ENCODE assay signal across 11 cellular contexts in genomic region chr9:93592389-93593021, GRCh38. TPM values are rescaled to one million over a fixed set of nuclear protein-coding genes. Genes with fewer than 3 reads are reported as not detected.
DNase-seq lines count a peak whose midpoint lies in the region; ATAC-seq and TF ChIP-seq lines count a peak whose summit lies in the region.
"Had no signal": no experiment of that assay in that cellular context is flagged by ENCODE, and none has a peak within 500 bp of the region (broad histone marks: within the 10 kb centered on the region; RNA-seq: fewer than 3 reads in every experiment).

No MANE protein-coding gene starts in this region.

- H3K4me3 ChIP-seq in Karpas-422 (ENCODE audit: low read length) (no peak overlapping the region), choroid plexus epithelial cell (ENCODE audit: low read depth, low read length) (no peak overlapping the region)
- H3K4me3 ChIP-seq: gastroesophageal sphincter had no signal

- H3K27ac ChIP-seq in Karpas-422 (ENCODE audit: low read length), result no peak overlapping the region

- no peak overlapping the region for H2AFZ ChIP-seq in Karpas-422 (ENCODE audit: low read length)

- H3K79me2 ChIP-seq in Karpas-422 (ENCODE audit: low read length), result peaks cover 94% of the 10 kb centered on the region

- no peaks in the 10 kb centered on the region for H3K9me3 ChIP-seq in Karpas-422 (ENCODE audit: low read length)
- H3K9me3 ChIP-seq: gastroesophageal sphincter had no signal

- DNase-seq in DMS153 (lab: John Stamatoyannopoulos, UW) (peak; percentile 67), DMS153 treated with DMSO at 0.1 percent for 48 hours (lab: John Stamatoyannopoulos, UW; ENCODE audit: unreplicated experiment) (no peak), Karpas-422 (peak; percentile 55), choroid plexus epithelial cell (ENCODE audit: low read depth) (no peak), neural crest cell (ENCODE audit: low read depth, low spot score) (no peak), HuH-7.5 (ENCODE audit: low spot score) (no peak), OCI-M2 (lab: John Stamatoyannopoulos, UW; ENCODE audit: unreplicated experiment) (no peak)
- no peak for DNase-seq in activated T-cell treated with anti-CD3 and anti-CD28 coated beads, Interleukin-2, amount 50 U/mL, for 72 hours
- DNase-seq: activated naive CD8-positive, alpha-beta T cell treated with anti-CD3 and anti-CD28 coated beads, Interleukin-2, amount 50 U/mL, for 24 hours; naive thymus-derived CD8-positive, alpha-beta T cell had no signal

- no peak overlapping the region for H3K4me3 Mint-ChIP-seq in neural crest cell
- no peak overlapping the region for H3K4me3 Mint-ChIP-seq in activated T-cell treated with anti-CD3 and anti-CD28 coated beads, Interleukin-2, amount 50 U/mL, for 72 hours
- H3K4me3 Mint-ChIP-seq: activated naive CD8-positive, alpha-beta T cell treated with anti-CD3 and anti-CD28 coated beads, Interleukin-2, amount 50 U/mL, for 24 hours; naive thymus-derived CD8-positive, alpha-beta T cell had no signal

- H3K4me1 Mint-ChIP-seq in neural crest cell, result peaks cover 39% of the 10 kb centered on the region
- H3K4me1 Mint-ChIP-seq in activated T-cell treated with anti-CD3 and anti-CD28 coated beads, Interleukin-2, amount 50 U/mL, for 72 hours (ENCODE audit: low read depth), result peaks cover 50% of the 10 kb centered on the region

- H3K27me3 Mint-ChIP-seq in neural crest cell (ENCODE audit: low read depth), result no peaks in the 10 kb centered on the region
- no peaks in the 10 kb centered on the region for H3K27me3 Mint-ChIP-seq in activated T-cell treated with anti-CD3 and anti-CD28 coated beads, Interleukin-2, amount 50 U/mL, for 72 hours (ENCODE audit: low read depth)
- H3K27me3 Mint-ChIP-seq: activated naive CD8-positive, alpha-beta T cell treated with anti-CD3 and anti-CD28 coated beads, Interleukin-2, amount 50 U/mL, for 24 hours; naive thymus-derived CD8-positive, alpha-beta T cell had no signal

- no peaks in the 10 kb centered on the region for H3K36me3 Mint-ChIP-seq in neural crest cell (ENCODE audit: low read depth)
- no peaks in the 10 kb centered on the region for H3K36me3 Mint-ChIP-seq in activated T-cell treated with anti-CD3 and anti-CD28 coated beads, Interleukin-2, amount 50 U/mL, for 72 hours (ENCODE audit: insufficient read depth in 2 of 2)

- H3K36me3 ChIP-seq in Karpas-422 (ENCODE audit: insufficient read depth, low read length), result no peaks in the 10 kb centered on the region
- H3K36me3 ChIP-seq: gastroesophageal sphincter had no signal

- peaks cover 27% of the 10 kb centered on the region for H3K4me1 ChIP-seq in Karpas-422 (ENCODE audit: low read length)

- H3K9me3 Mint-ChIP-seq in neural crest cell, result no peaks in the 10 kb centered on the region
- no peaks in the 10 kb centered on the region for H3K9me3 Mint-ChIP-seq in activated T-cell treated with anti-CD3 and anti-CD28 coated beads, Interleukin-2, amount 50 U/mL, for 72 hours
- H3K9me3 Mint-ChIP-seq: activated naive CD8-positive, alpha-beta T cell treated with anti-CD3 and anti-CD28 coated beads, Interleukin-2, amount 50 U/mL, for 24 hours; naive thymus-derived CD8-positive, alpha-beta T cell had no signal

- H3K9ac ChIP-seq in Karpas-422 (ENCODE audit: low read length), result no peak overlapping the region

- ATAC-seq in activated T-cell treated with anti-CD3 and anti-CD28 coated beads, Interleukin-2, amount 50 U/mL, for 72 hours (replicated peaks in 1 of 2), result no peak
- ATAC-seq: activated naive CD8-positive, alpha-beta T cell treated with anti-CD3 and anti-CD28 coated beads, Interleukin-2, amount 50 U/mL, for 24 hours; gastroesophageal sphincter had no signal

- H4K20me1 ChIP-seq in Karpas-422 (ENCODE audit: insufficient read depth, low read depth, low read length), result peaks cover 4% of the 10 kb centered on the region; the same call in 1 of the 2 replicates

- H3K4me2 ChIP-seq in Karpas-422 (ENCODE audit: low read depth, low read length, poor library complexity, severe bottlenecking), result no peak overlapping the region

- peak overlapping the region; percentile 57 for H3K27ac Mint-ChIP-seq in neural crest cell (ENCODE audit: unreplicated experiment)
- H3K27ac Mint-ChIP-seq in activated T-cell treated with anti-CD3 and anti-CD28 coated beads, Interleukin-2, amount 50 U/mL, for 72 hours, result no peak overlapping the region
- H3K27ac Mint-ChIP-seq: activated naive CD8-positive, alpha-beta T cell treated with anti-CD3 and anti-CD28 coated beads, Interleukin-2, amount 50 U/mL, for 24 hours had no signal

- no peaks in the 10 kb centered on the region for H3K27me3 ChIP-seq in Karpas-422 (ENCODE audit: low read length)
- H3K27me3 ChIP-seq: gastroesophageal sphincter had no signal

- TF ChIP-seq CTCF in choroid plexus epithelial cell (conservative IDR thresholded peaks at IDR 0.05; ENCODE audit: low read depth, low read length) (peak; percentile 30), neural crest cell (conservative IDR thresholded peaks at IDR 0.05) (peak; percentile 30)

- H3K9me2 ChIP-seq in Karpas-422 (replicated peaks; ENCODE audit: insufficient read depth, low read length), result no peaks in the 10 kb centered on the region

RNA-seq across cellular contexts. Expression of gene PHF2, which starts 16.1 kb away (rescaled TPM):
- 16.1 and 19.8 TPM in 2 replicates for total RNA-seq in Karpas-422 (2014; rRNA removed; shearing (Covaris generic); ENCODE audit: low replicate concordance)
- 34.4 and 34.7 TPM in 2 replicates for total RNA-seq in neural crest cell
- 10 to 100 TPM; 23.3 to 27.6 TPM for total RNA-seq in activated T-cell treated with anti-CD3 and anti-CD28 coated beads, Interleukin-2, amount 50 U/mL, for 72 hours

Comparison
In these comparisons a context has a peak if more than half of its experiments do, and no peak if none do; other contexts are left out.
1. DNase-seq: peak in DMS153 (single experiment) and Karpas-422 (single experiment); none in DMS153 treated with DMSO at 0.1 percent for 48 hours (single experiment), choroid plexus epithelial cell (single experiment), neural crest cell (single experiment), HuH-7.5 (single experiment), activated T-cell treated with anti-CD3 and anti-CD28 coated beads, Interleukin-2, amount 50 U/mL, for 72 hours (0 of 2) and OCI-M2 (single experiment).